ENCODE assay signal across 10 cellular contexts in genomic region chr1:205441716-205442050, GRCh38. TPM values are rescaled to one million over a fixed set of nuclear protein-coding genes. Genes with fewer than 3 reads are reported as not detected.
DNase-seq lines count a peak whose midpoint lies in the region; ATAC-seq, FAIRE-seq and TF ChIP-seq lines count a peak whose summit lies in the region.
"Had no signal": no experiment of that assay in that cellular context is flagged by ENCODE, and none has a peak within 500 bp of the region (broad histone marks: within the 10 kb centered on the region; RNA-seq: fewer than 3 reads in every experiment).

No MANE protein-coding gene starts in this region.

- H3K4ac ChIP-seq in mesendoderm (ENCODE audit: low read depth, low read length), result no peak overlapping the region

- TF ChIP-seq EP300 in HepG2 (IDR thresholded peaks at IDR 0.05; ENCODE audit: low read depth in 2 of 2, low read length in 2 of 2) (no peak), HepG2 (CRISPR knock-in tag; IDR thresholded peaks at IDR 0.05; ENCODE audit: borderline replicate concordance) (no peak), upper lobe of left lung (IDR thresholded peaks at IDR 0.05) (no peak)

- H3K4me1 ChIP-seq in HepG2 (ENCODE audit: insufficient read depth, low read length), result peaks cover 80% of the 10 kb centered on the region
- H3K4me1 ChIP-seq in right lobe of liver, result no peaks in the 10 kb centered on the region
- H3K4me1 ChIP-seq in mesendoderm (ENCODE audit: control insufficient read depth, low read depth, low read length), result peaks cover 38% of the 10 kb centered on the region
- peaks cover 31 to 60% (median 47%) of the 10 kb centered on the region in 4 donors for H3K4me1 ChIP-seq in upper lobe of left lung

- no peaks in the 10 kb centered on the region for H3K9me3 Mint-ChIP-seq in activated naive CD8-positive, alpha-beta T cell treated with anti-CD3 and anti-CD28 coated beads, Interleukin-2, amount 50 U/mL, for 24 hours
- H3K9me3 Mint-ChIP-seq: activated naive CD4-positive, alpha-beta T cell treated with anti-CD3 and anti-CD28 coated beads, Interleukin-2, amount 50 U/mL, for 72 hours had no signal

- BruUV-seq in HepG2 (replicated peaks; lab: Mats Ljungman, UMichigan), result no TSS peak

- CTCF ChIA-PET in HepG2 (lab: Yijun Ruan, JAX; ENCODE audit: low intra/inter-chr PET ratio, low total read pairs), result no interaction called here

- H3K4me3 Mint-ChIP-seq in activated naive CD8-positive, alpha-beta T cell treated with anti-CD3 and anti-CD28 coated beads, Interleukin-2, amount 50 U/mL, for 24 hours, result no peak overlapping the region

- no peak overlapping the region for H2BK120ac ChIP-seq in mesendoderm (ENCODE audit: low read depth, low read length)

- no peak overlapping the region for H4K8ac ChIP-seq in mesendoderm (ENCODE audit: low read depth, low read length)

- no peaks in the 10 kb centered on the region for H3K36me3 ChIP-seq in HepG2 (replicated peaks in 1 of 2; ENCODE audit: control insufficient read depth in 1 of 2, insufficient read depth in 2 of 2, low read length in 2 of 2)
- H3K36me3 ChIP-seq in right lobe of liver, result no peaks in the 10 kb centered on the region
- H3K36me3 ChIP-seq in mesendoderm (ENCODE audit: control insufficient read depth, insufficient read depth, low read length), result no peaks in the 10 kb centered on the region
- H3K36me3 ChIP-seq in upper lobe of left lung, result no peaks in the 10 kb centered on the region

- ATAC-seq in HepG2 (peak; percentile 42), right lobe of liver (no peak), upper lobe of left lung (ENCODE audit: low FRiP score in 2 of 2) (no peak), HG02571 (IDR thresholded peaks at IDR 0.05; ENCODE audit: unreplicated experiment) (no peak), HG02840 (IDR thresholded peaks at IDR 0.05; ENCODE audit: low FRiP score, unreplicated experiment) (no peak)
- ATAC-seq in activated naive CD8-positive, alpha-beta T cell treated with anti-CD3 and anti-CD28 coated beads, Interleukin-2, amount 50 U/mL, for 24 hours, result no peak

- H3K9me3 ChIP-seq in HepG2 (ENCODE audit: low read length) (no peaks in the 10 kb centered on the region), right lobe of liver (no peaks in the 10 kb centered on the region), upper lobe of left lung (no peaks in the 10 kb centered on the region)

- no peak overlapping the region for H4K5ac ChIP-seq in mesendoderm (ENCODE audit: low read length)

- H3K4me3 ChIP-seq in HepG2 (replicated peaks in 1 of 3; ENCODE audit: insufficient read depth in 1 of 3, low read depth in 2 of 3, low read length in 3 of 3), result no peak overlapping the region; a peak in 1 of 6 replicates
- H3K4me3 ChIP-seq in right lobe of liver, result no peak overlapping the region
- H3K4me3 ChIP-seq in mesendoderm (ENCODE audit: low read length), result no peak overlapping the region
- H3K4me3 ChIP-seq in upper lobe of left lung, result no peak overlapping the region

- H3K36me3 Mint-ChIP-seq in activated naive CD8-positive, alpha-beta T cell treated with anti-CD3 and anti-CD28 coated beads, Interleukin-2, amount 50 U/mL, for 24 hours (ENCODE audit: low read depth), result no peaks in the 10 kb centered on the region
- H3K36me3 Mint-ChIP-seq: activated naive CD4-positive, alpha-beta T cell treated with anti-CD3 and anti-CD28 coated beads, Interleukin-2, amount 50 U/mL, for 72 hours had no signal

- peak overlapping the region; percentile 22 for H2BK5ac ChIP-seq in mesendoderm (ENCODE audit: low read length)

- H4K20me1 ChIP-seq in HepG2 (ENCODE audit: insufficient read depth, low read length), result peaks cover 7% of the 10 kb centered on the region; the same call in 1 of the 2 replicates

- H3K23ac ChIP-seq in mesendoderm (ENCODE audit: low read length), result peak overlapping the region; percentile 56

- H3K27me3 ChIP-seq in HepG2 (ENCODE audit: control insufficient read depth in 1 of 2, insufficient read depth in 2 of 2, low read length in 2 of 2), result no peaks in the 10 kb centered on the region; a peak in 1 of 5 replicates
- no peaks in the 10 kb centered on the region for H3K27me3 ChIP-seq in right lobe of liver
- H3K27me3 ChIP-seq in mesendoderm (ENCODE audit: insufficient read depth, low read length, poor library complexity), result no peaks in the 10 kb centered on the region
- H3K27me3 ChIP-seq in upper lobe of left lung, result no peaks in the 10 kb centered on the region

- H3K27ac ChIP-seq in HepG2 (ENCODE audit: extremely low read length, insufficient read depth, low read length) (no peak overlapping the region), right lobe of liver (no peak overlapping the region), mesendoderm (ENCODE audit: low read depth, low read length) (peak overlapping the region; percentile 93), upper lobe of left lung (peak overlapping the region in 3 of 4 donors; percentile 31 to 73 (median 33))
- H3K27ac ChIP-seq: C4-2B had no signal

- FAIRE-seq in HepG2 (lab: Jason Lieb, UNC), result no peak

- 38% methylated on average over 2 of the region's 3 CpGs for WGBS in HepG2 (ENCODE audit: low lambda C conversion rate)
- WGBS in right lobe of liver (ENCODE audit: insufficient coverage, low coverage, low lambda C conversion rate, missing lambda C conversion rate), result no CpG with 5 or more reads among the region's 3 CpGs
- WGBS in mesendoderm (ENCODE audit: extremely low coverage, insufficient coverage, low lambda C conversion rate), result no CpG with 5 or more reads among the region's 3 CpGs
- WGBS in upper lobe of left lung, 2 donors, result 79% methylated on average over 3 of the region's 3 CpGs; no CpG with 5 or more reads in 1 of the 2 donors

- H3K79me2 ChIP-seq in HepG2 (ENCODE audit: insufficient read depth, low read length) (no peaks in the 10 kb centered on the region), mesendoderm (ENCODE audit: control insufficient read depth, insufficient read depth, low read length) (no peaks in the 10 kb centered on the region)

- H2AK5ac ChIP-seq in mesendoderm (ENCODE audit: low read length), result peak overlapping the region; percentile 74

- peak overlapping the region; percentile 78 for H3K56ac ChIP-seq in mesendoderm (ENCODE audit: low read length)

- H3K4me2 ChIP-seq in HepG2 (ENCODE audit: low read depth, low read length) (peak overlapping the region; percentile 52), mesendoderm (ENCODE audit: low read length) (peak overlapping the region; percentile 9)

- DNase-seq in HepG2 (ENCODE audit: low spot score) (no peak), right lobe of liver (no peak), mesendoderm (no peak), upper lobe of left lung (no peak), DMS53 treated with DMSO at 0.1 percent for 48 hours (lab: John Stamatoyannopoulos, UW; ENCODE audit: unreplicated experiment) (no peak)
- DNase-seq in activated naive CD8-positive, alpha-beta T cell treated with anti-CD3 and anti-CD28 coated beads, Interleukin-2, amount 50 U/mL, for 24 hours, result no peak

- no peak for TF ChIP-seq RAD21 in HepG2 (CRISPR knock-in tag; IDR thresholded peaks at IDR 0.05)

- H3K79me1 ChIP-seq in mesendoderm (ENCODE audit: low read length), result peaks cover 6% of the 10 kb centered on the region

- POLR2A ChIA-PET in HepG2 (lab: Yijun Ruan, JAX), result interaction anchor here (0.6 to 4.4 kb wide), 6 partner anchors 9 to 17 kb away, joined by 3 to 95 read pairs (median 4); no protein-coding TSS in a partner anchor

- TF ChIP-seq POLR2A in HepG2 (IDR thresholded peaks at IDR 0.05; ENCODE audit: insufficient read depth in 1 of 2, low read depth in 2 of 2, low read length in 2 of 2) (no peak), right lobe of liver (IDR thresholded peaks at IDR 0.05) (no peak), upper lobe of left lung (IDR thresholded peaks at IDR 0.05) (no peak)

- H2BK15ac ChIP-seq in mesendoderm (replicated peaks; ENCODE audit: low read depth), result no peak overlapping the region

- TF ChIP-seq CTCF in HepG2 (CRISPR knock-in tag; IDR thresholded peaks at IDR 0.05), result no peak
- no peak for TF ChIP-seq CTCF in right lobe of liver (IDR thresholded peaks at IDR 0.05)
- no peak for TF ChIP-seq CTCF in upper lobe of left lung (IDR thresholded peaks at IDR 0.05)

- H2AFZ ChIP-seq in HepG2 (ENCODE audit: low read length), result no peak overlapping the region

- intact Hi-C loops in HepG2 (cut with micrococcal nuclease; ENCODE audit: unreplicated experiment) (no loop called here), right lobe of liver (cut with DNase I) (no loop called here)

- in situ Hi-C loops in HepG2 (cut with HindIII; ENCODE audit: extremely low pct_ligation_motif_present, low pct_unique_long_range_greater_than_20kb), result no loop called here

- H3K18ac ChIP-seq in mesendoderm (ENCODE audit: low read length), result peak overlapping the region; percentile 8

- H3K9ac ChIP-seq in HepG2 (ENCODE audit: insufficient read depth, low read depth, low read length), result peak overlapping the region; percentile 15; the same call in 1 of the 2 replicates
- H3K9ac ChIP-seq in mesendoderm (ENCODE audit: low read length), result peak overlapping the region; percentile 47

- peak overlapping the region; percentile 91 for H3K27ac Mint-ChIP-seq in activated naive CD8-positive, alpha-beta T cell treated with anti-CD3 and anti-CD28 coated beads, Interleukin-2, amount 50 U/mL, for 24 hours

- H3K4me1 Mint-ChIP-seq in activated naive CD8-positive, alpha-beta T cell treated with anti-CD3 and anti-CD28 coated beads, Interleukin-2, amount 50 U/mL, for 24 hours, result peaks cover 24% of the 10 kb centered on the region

- no peaks in the 10 kb centered on the region for H3K27me3 Mint-ChIP-seq in activated naive CD8-positive, alpha-beta T cell treated with anti-CD3 and anti-CD28 coated beads, Interleukin-2, amount 50 U/mL, for 24 hours

RNA-seq across cellular contexts. Expression of gene BLACAT1, which starts 14.2 kb away (rescaled TPM):
- total RNA-seq in HepG2 (2016; rRNA removed; fragmentation: Illumina TruSeq; extraction: Trizol) (0.42 and 1.2 TPM in 2 replicates), right lobe of liver (under 1 TPM in 1 of 6 experiments, not detected in 5; 0.06 TPM), upper lobe of left lung (1 to 10 TPM in 4 of 6 donors, under 1 TPM in 2; 0.40 to 4.2 (median 1.1) TPM)
- 0.18 TPM in 1 of 2 replicates, not detected in the other for total RNA-seq in HepG2 (2016; cell fraction: cytosol; rRNA removed; fragmentation: Illumina TruSeq; extraction: Trizol; ENCODE audit: low read depth)
- 0.28 and 1.4 TPM in 2 replicates for total RNA-seq in HepG2 (2016; cell fraction: insoluble cytoplasmic fraction; rRNA removed; fragmentation: Illumina TruSeq; extraction: Trizol)
- 0.10 and 0.28 TPM in 2 replicates for total RNA-seq in HepG2 (2016; cell fraction: membrane; rRNA removed; fragmentation: Illumina TruSeq; extraction: Trizol)
- 2.8 and 3.4 TPM in 2 replicates for total RNA-seq in HepG2 (2016; cell fraction: nucleus; rRNA removed; fragmentation: Illumina TruSeq; extraction: Trizol)
- 2.7 and 2.8 TPM in 2 replicates for polyA plus RNA-seq in HepG2 (2011; rRNA removed)
- polyA plus RNA-seq in HepG2 (2011; cell fraction: cytosol; rRNA removed), result 1.2 and 1.4 TPM in 2 replicates
- 6.9 and 7.0 TPM in 2 replicates for polyA plus RNA-seq in HepG2 (2011; cell fraction: nucleus; rRNA removed)
- polyA plus RNA-seq in HepG2 (2012), result 0.36 and 0.88 TPM in 2 replicates
- 0.07 and 0.09 TPM in 2 replicates for polyA plus RNA-seq in HepG2 (2016; cell fraction: cytosol; fragmentation: Illumina TruSeq; extraction: Trizol; ENCODE audit: low read depth)
- polyA plus RNA-seq in HepG2 (2016; cell fraction: insoluble cytoplasmic fraction; fragmentation: Illumina TruSeq; extraction: Trizol; ENCODE audit: low read depth), result 0.48 and 0.52 TPM in 2 replicates
- 0.12 and 0.19 TPM in 2 replicates for polyA plus RNA-seq in HepG2 (2016; cell fraction: membrane; fragmentation: Illumina TruSeq; extraction: Trizol; ENCODE audit: low read depth)
- polyA plus RNA-seq in HepG2 (2016; cell fraction: nucleus; fragmentation: Illumina TruSeq; extraction: Trizol; ENCODE audit: insufficient read depth, low read depth), result 2.2 and 2.7 TPM in 2 replicates
- polyA minus RNA-seq in HepG2 (2011; rRNA and poly(A)+ RNA removed; ENCODE audit: low replicate concordance), result 0.37 and 5.7 TPM in 2 replicates
- polyA minus RNA-seq in HepG2 (2011; cell fraction: cytosol; rRNA and poly(A)+ RNA removed), result 0.79 and 0.97 TPM in 2 replicates
- 9.9 and 10.4 TPM in 2 replicates for polyA minus RNA-seq in HepG2 (2011; cell fraction: nucleus; rRNA and poly(A)+ RNA removed)
- 2.8 TPM for polyA plus RNA-seq in mesendoderm (2013, experiment 1 of 2)
- 2.7 TPM for polyA plus RNA-seq in mesendoderm (2013, experiment 2 of 2)

RNA-seq across cellular contexts. Expression of gene LEMD1, which starts 19.8 kb away (rescaled TPM):
- 0.84 and 2.3 TPM in 2 replicates for total RNA-seq in HepG2 (2016; rRNA removed; fragmentation: Illumina TruSeq; extraction: Trizol)
- total RNA-seq in HepG2 (2016; cell fraction: cytosol; rRNA removed; fragmentation: Illumina TruSeq; extraction: Trizol; ENCODE audit: low read depth), result not detected in 2 replicates
- 0.79 and 2.7 TPM in 2 replicates for total RNA-seq in HepG2 (2016; cell fraction: insoluble cytoplasmic fraction; rRNA removed; fragmentation: Illumina TruSeq; extraction: Trizol)
- total RNA-seq in HepG2 (2016; cell fraction: membrane; rRNA removed; fragmentation: Illumina TruSeq; extraction: Trizol), result 0.62 and 0.74 TPM in 2 replicates
- total RNA-seq in HepG2 (2016; cell fraction: nucleus; rRNA removed; fragmentation: Illumina TruSeq; extraction: Trizol), result 4.5 and 8.3 TPM in 2 replicates
- polyA plus RNA-seq in HepG2 (2011; rRNA removed), result 1.4 and 2.1 TPM in 2 replicates
- polyA plus RNA-seq in HepG2 (2011; cell fraction: cytosol; rRNA removed), result 0.29 and 0.59 TPM in 2 replicates
- 5.5 and 6.9 TPM in 2 replicates for polyA plus RNA-seq in HepG2 (2011; cell fraction: nucleus; rRNA removed)
- 0.32 and 1.3 TPM in 2 replicates for polyA plus RNA-seq in HepG2 (2012)
- 0.42 TPM in 1 of 2 replicates, not detected in the other for polyA plus RNA-seq in HepG2 (2016; cell fraction: cytosol; fragmentation: Illumina TruSeq; extraction: Trizol; ENCODE audit: low read depth)
- 1.2 TPM in 2 replicates for polyA plus RNA-seq in HepG2 (2016; cell fraction: insoluble cytoplasmic fraction; fragmentation: Illumina TruSeq; extraction: Trizol; ENCODE audit: low read depth)
- 0.79 TPM in 1 of 2 replicates, not detected in the other for polyA plus RNA-seq in HepG2 (2016; cell fraction: membrane; fragmentation: Illumina TruSeq; extraction: Trizol; ENCODE audit: low read depth)
- not detected in 2 replicates for polyA plus RNA-seq in HepG2 (2016; cell fraction: nucleus; fragmentation: Illumina TruSeq; extraction: Trizol; ENCODE audit: insufficient read depth, low read depth)
- 2.3 and 20.4 TPM in 2 replicates for polyA minus RNA-seq in HepG2 (2011; rRNA and poly(A)+ RNA removed; ENCODE audit: low replicate concordance)
- 2.9 and 3.3 TPM in 2 replicates for polyA minus RNA-seq in HepG2 (2011; cell fraction: cytosol; rRNA and poly(A)+ RNA removed)
- 8.5 and 10.2 TPM in 2 replicates for polyA minus RNA-seq in HepG2 (2011; cell fraction: nucleus; rRNA and poly(A)+ RNA removed)
- total RNA-seq in right lobe of liver, result not detected
- 4.3 TPM for polyA plus RNA-seq in mesendoderm (2013, experiment 1 of 2)
- polyA plus RNA-seq in mesendoderm (2013, experiment 2 of 2), result 4.4 TPM
- 10 to 100 TPM in 1 of 6 donors, 1 to 10 TPM in 3, not detected in 2; 1.1 to 14.7 (median 1.7) TPM for total RNA-seq in upper lobe of left lung

Comparison
In these comparisons a context has a peak if more than half of its experiments do, and no peak if none do; other contexts are left out.
1. H3K27ac ChIP-seq: peak in mesendoderm (single experiment) and upper lobe of left lung (3 of 4); none in HepG2 (single experiment) and right lobe of liver (0 of 3).